In genomic region chr22:19356708-19357269, GRCh38 we compare ENCODE assay signal across 25 cellular contexts.
"Had no signal": no experiment of that assay in that cellular context is flagged by ENCODE, and none has a peak within 500 bp of the region (broad histone marks: within the 10 kb centered on the region; RNA-seq: fewer than 3 reads in every experiment).

No MANE protein-coding gene starts in this region.

- H3K4me1 Mint-ChIP-seq: activated CD4-positive, alpha-beta T cell treated with anti-CD3 and anti-CD28 coated beads for 36 hours; activated T-helper 17 cell treated with anti-CD3 and anti-CD28 coated beads, Interleukin-2, amount 50 U/mL, for 72 hours; immature natural killer cell; neural progenitor cell had no signal

- H3K4me3 ChIP-seq: breast epithelium, neural progenitor cell, spleen, thoracic aorta, upper lobe of left lung, vagina had no signal

- H3K4me1 ChIP-seq: breast epithelium, neural progenitor cell, upper lobe of left lung, vagina had no signal

- H3K27ac ChIP-seq: breast epithelium, neural progenitor cell, spleen, thoracic aorta, upper lobe of left lung, vagina had no signal

- H3K9me3 ChIP-seq: breast epithelium, spleen, thoracic aorta, upper lobe of left lung, vagina had no signal

- ATAC-seq: activated CD4-positive, alpha-beta T cell treated with anti-CD3 and anti-CD28 coated beads for 36 hours; activated T-cell treated with anti-CD3 and anti-CD28 coated beads, Interleukin-2, amount 50 U/mL, for 4 hours; activated T-helper 17 cell treated with anti-CD3 and anti-CD28 coated beads, Interleukin-2, amount 50 U/mL, for 72 hours; esophagus mucosa; left colon; natural killer cell; right cardiac atrium had no signal

- H3K36me3 ChIP-seq: neural progenitor cell had no signal

- H3K4me3 Mint-ChIP-seq: activated CD4-positive, alpha-beta T cell treated with anti-CD3 and anti-CD28 coated beads for 36 hours; activated T-cell treated with anti-CD3 and anti-CD28 coated beads, Interleukin-2, amount 50 U/mL, for 4 hours; activated T-helper 17 cell treated with anti-CD3 and anti-CD28 coated beads, Interleukin-2, amount 50 U/mL, for 72 hours; immature natural killer cell; natural killer cell; neural progenitor cell; stimulated activated naive CD8-positive, alpha-beta T cell treated with anti-CD3 and anti-CD28 coated beads, Interleukin-15, Interleukin-2, amounts not matched to agents 100 ng/mL and 50 ng/mL, for 24 hours; T-helper 2 cell treated with Interferon-gamma antibody and Interleukin-4, amounts not matched to agents 5 μg/mL and 100 μg/mL, for 36 hours had no signal

- H3K27ac Mint-ChIP-seq: activated CD4-positive, alpha-beta T cell treated with anti-CD3 and anti-CD28 coated beads for 36 hours; activated T-helper 17 cell treated with anti-CD3 and anti-CD28 coated beads, Interleukin-2, amount 50 U/mL, for 72 hours; natural killer cell; neural progenitor cell; stimulated activated naive CD8-positive, alpha-beta T cell treated with anti-CD3 and anti-CD28 coated beads, Interleukin-15, Interleukin-2, amounts not matched to agents 100 ng/mL and 50 ng/mL, for 24 hours; T-helper 2 cell treated with Interferon-gamma antibody and Interleukin-4, amounts not matched to agents 5 μg/mL and 100 μg/mL, for 36 hours had no signal

- H3K9me3 Mint-ChIP-seq: activated T-cell treated with anti-CD3 and anti-CD28 coated beads, Interleukin-2, amount 50 U/mL, for 4 hours; activated T-helper 17 cell treated with anti-CD3 and anti-CD28 coated beads, Interleukin-2, amount 50 U/mL, for 72 hours; immature natural killer cell; natural killer cell; neural progenitor cell; stimulated activated naive CD8-positive, alpha-beta T cell treated with anti-CD3 and anti-CD28 coated beads, Interleukin-15, Interleukin-2, amounts not matched to agents 100 ng/mL and 50 ng/mL, for 24 hours; T-helper 2 cell treated with Interferon-gamma antibody and Interleukin-4, amounts not matched to agents 5 μg/mL and 100 μg/mL, for 36 hours had no signal

- H3K27me3 ChIP-seq: breast epithelium, neural progenitor cell, spleen, upper lobe of left lung, vagina had no signal

- DNase-seq: activated CD4-positive, alpha-beta T cell treated with anti-CD3 and anti-CD28 coated beads for 36 hours; activated CD4-positive, alpha-beta T cell treated with anti-CD3 and anti-CD28 coated beads, Interleukin-2, amount 50 U/mL, for 4 hours; activated CD4-positive, CD25-positive, alpha-beta regulatory T cell; activated CD8-positive, alpha-beta memory T cell treated with anti-CD3 and anti-CD28 coated beads, Interleukin-2, amount 50 U/mL, for 48 hours; activated gamma-delta T cell treated with Interleukin-2 at 50 U/mL for 16 hours; activated naive CD4-positive, alpha-beta T cell treated with anti-CD3 and anti-CD28 coated beads, Interleukin-2, amount 50 U/mL, for 16 hours; activated T-cell treated with anti-CD3 and anti-CD28 coated beads, Interleukin-2, amount 50 U/mL, for 4 hours; central memory CD4-positive, alpha-beta T cell; immature natural killer cell; kidney; left colon; midbrain; natural killer cell; right cardiac atrium; spleen; T-helper 1 cell; upper lobe of left lung had no signal
